1 cellular context compared by ENCODE assay signal in genomic region chr4:140556372-140557085, GRCh38.
TF ChIP-seq lines count a peak whose summit lies in the region.

No MANE protein-coding gene starts in this region.

TF ChIP-seq in WTC11, 78 proteins besides CTCF, POLR2A, EP300 and RAD21 (continued from another document):
- no peak for TF ChIP-seq ZSCAN18 (CRISPR knock-in tag; IDR thresholded peaks at IDR 0.05)
